Comparison of ENCODE assay signal across 1 cellular context in the genomic region with DNA sequence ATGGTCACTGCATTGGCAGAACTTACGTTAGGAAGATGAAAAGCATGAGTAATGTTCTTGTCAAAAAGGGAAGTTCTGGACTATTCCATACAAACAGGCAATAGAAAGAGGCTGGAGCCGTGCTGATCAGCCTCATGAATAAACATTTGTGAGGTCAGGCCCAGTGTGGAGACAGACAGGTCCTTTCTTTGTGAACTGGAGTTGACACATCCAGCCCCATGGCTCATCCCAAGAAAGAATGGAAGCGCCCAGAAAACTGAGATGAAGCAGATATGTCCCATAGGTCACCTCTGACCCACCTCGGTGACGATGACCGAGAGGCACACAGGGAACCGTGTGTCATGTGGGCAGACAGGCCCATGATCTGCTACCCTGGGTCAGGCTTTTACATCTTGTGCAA.
TF ChIP-seq lines count a peak whose summit lies in the region.

No MANE protein-coding gene starts in this region.

TF ChIP-seq in HepG2, 621 proteins besides CTCF, POLR2A, EP300 and RAD21 (continued from another document):
- TF ChIP-seq, protein P1, sequence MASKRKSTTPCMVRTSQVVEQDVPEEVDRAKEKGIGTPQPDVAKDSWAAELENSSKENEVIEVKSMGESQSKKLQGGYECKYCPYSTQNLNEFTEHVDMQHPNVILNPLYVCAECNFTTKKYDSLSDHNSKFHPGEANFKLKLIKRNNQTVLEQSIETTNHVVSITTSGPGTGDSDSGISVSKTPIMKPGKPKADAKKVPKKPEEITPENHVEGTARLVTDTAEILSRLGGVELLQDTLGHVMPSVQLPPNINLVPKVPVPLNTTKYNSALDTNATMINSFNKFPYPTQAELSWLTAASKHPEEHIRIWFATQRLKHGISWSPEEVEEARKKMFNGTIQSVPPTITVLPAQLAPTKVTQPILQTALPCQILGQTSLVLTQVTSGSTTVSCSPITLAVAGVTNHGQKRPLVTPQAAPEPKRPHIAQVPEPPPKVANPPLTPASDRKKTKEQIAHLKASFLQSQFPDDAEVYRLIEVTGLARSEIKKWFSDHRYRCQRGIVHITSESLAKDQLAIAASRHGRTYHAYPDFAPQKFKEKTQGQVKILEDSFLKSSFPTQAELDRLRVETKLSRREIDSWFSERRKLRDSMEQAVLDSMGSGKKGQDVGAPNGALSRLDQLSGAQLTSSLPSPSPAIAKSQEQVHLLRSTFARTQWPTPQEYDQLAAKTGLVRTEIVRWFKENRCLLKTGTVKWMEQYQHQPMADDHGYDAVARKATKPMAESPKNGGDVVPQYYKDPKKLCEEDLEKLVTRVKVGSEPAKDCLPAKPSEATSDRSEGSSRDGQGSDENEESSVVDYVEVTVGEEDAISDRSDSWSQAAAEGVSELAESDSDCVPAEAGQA (IDR thresholded peaks at IDR 0.05; ENCODE audit: low read depth), result no peak
- TF ChIP-seq, protein P1 (CRISPR knock-in tag; IDR thresholded peaks at IDR 0.05; ENCODE audit: borderline replicate concordance), result no peak
- TF ChIP-seq NFRKB (IDR thresholded peaks at IDR 0.05) (no peak), ZFP36L2 (CRISPR knock-in tag; IDR thresholded peaks at IDR 0.05) (no peak), SOX13 (IDR thresholded peaks at IDR 0.05) (no peak), SOX13 (CRISPR knock-in tag; conservative IDR thresholded peaks at IDR 0.05 in 1 of 2, IDR thresholded peaks at IDR 0.05 in 1 of 2) (no peak), ZNF644 (CRISPR knock-in tag; IDR thresholded peaks at IDR 0.05; ENCODE audit: low read depth) (no peak), ZFYVE20 (CRISPR knock-in tag; IDR thresholded peaks at IDR 0.05; ENCODE audit: borderline replicate concordance, low read depth) (no peak), HOXA9 (CRISPR knock-in tag; IDR thresholded peaks at IDR 0.05; ENCODE audit: borderline replicate concordance) (no peak), AGO2 (optimal IDR thresholded peaks at IDR 0.05; ENCODE audit: low read depth, low read length) (no peak), YEATS2 (CRISPR knock-in tag; IDR thresholded peaks at IDR 0.05; ENCODE audit: borderline replicate concordance) (no peak), U2AF2 (IDR thresholded peaks at IDR 0.05; ENCODE audit: low read depth, low read length) (no peak), FOXO1 (CRISPR knock-in tag; IDR thresholded peaks at IDR 0.05) (no peak), TSC22D2 (CRISPR knock-in tag; IDR thresholded peaks at IDR 0.05; ENCODE audit: borderline replicate concordance) (no peak)
